In genomic region chr20:49990310-49990720, GRCh38 we compare ENCODE assay signal across 10 cellular contexts. TPM values are rescaled to one million over a fixed set of nuclear protein-coding genes. Genes with fewer than 3 reads are reported as not detected.
DNase-seq lines count a peak whose midpoint lies in the region; ATAC-seq and TF ChIP-seq lines count a peak whose summit lies in the region.
"Had no signal": no experiment of that assay in that cellular context is flagged by ENCODE, and none has a peak within 500 bp of the region (broad histone marks: within the 10 kb centered on the region; RNA-seq: fewer than 3 reads in every experiment).

No MANE protein-coding gene starts in this region.

- H3K27me3 ChIP-seq in RWPE2 (ENCODE audit: insufficient read depth, poor library complexity, severe bottlenecking) (no peaks in the 10 kb centered on the region), gastroesophageal sphincter (no peaks in the 10 kb centered on the region)

- no peak overlapping the region for H3K4me3 Mint-ChIP-seq in osteocyte (ENCODE audit: unreplicated experiment)

- peak; percentile 41 for DNase-seq in AG10803 (ENCODE audit: low read depth)
- no peak for DNase-seq in RWPE2 (ENCODE audit: low spot score)
- no peak for DNase-seq in osteocyte (ENCODE audit: extremely low spot score, unreplicated experiment)
- no peak for DNase-seq in RKO (ENCODE audit: low spot score)
- DNase-seq in iPS-NIHi11 (ENCODE audit: low spot score) = no peak
- DNase-seq: activated CD4-positive, alpha-beta T cell treated with anti-CD3 and anti-CD28 coated beads, Interleukin-2, amount 50 U/mL, for 1 hour had no signal

- 0 out of 3 replicates have a peak, but pooled peaks have one; percentile 11 for ATAC-seq in RWPE2 (ENCODE audit: low read depth)
- no peak for ATAC-seq in gastroesophageal sphincter
- no peak for ATAC-seq in GM19452 (IDR thresholded peaks at IDR 0.05; ENCODE audit: unreplicated experiment)
- ATAC-seq in GM21576 (IDR thresholded peaks at IDR 0.05; ENCODE audit: unreplicated experiment) = no peak

- H3K4me1 Mint-ChIP-seq in osteocyte (ENCODE audit: unreplicated experiment) = peaks cover 59% of the 10 kb centered on the region

- H3K9me3 ChIP-seq in RWPE2 (ENCODE audit: severe bottlenecking) = no peaks in the 10 kb centered on the region
- no peaks in the 10 kb centered on the region for H3K9me3 ChIP-seq in gastroesophageal sphincter

- no peaks in the 10 kb centered on the region for H3K27me3 Mint-ChIP-seq in osteocyte (ENCODE audit: unreplicated experiment)

- 0 out of 2 replicates have a peak, but pooled peaks have one; percentile 3 for TF ChIP-seq CTCF in AG10803 (conservative IDR thresholded peaks at IDR 0.05; ENCODE audit: low read length)
- no peak for TF ChIP-seq CTCF in RWPE2 (IDR thresholded peaks at IDR 0.05; ENCODE audit: poor library complexity, severe bottlenecking)
- no peak for TF ChIP-seq CTCF in gastroesophageal sphincter (IDR thresholded peaks at IDR 0.05)
- no peak for TF ChIP-seq CTCF in osteocyte (IDR thresholded peaks at IDR 0.05)

- H3K36me3 ChIP-seq in RWPE2 (ENCODE audit: low read depth) = no peaks in the 10 kb centered on the region
- H3K36me3 ChIP-seq in gastroesophageal sphincter = peaks cover 0 to 8% of the 10 kb centered on the region in 2 donors

- peak overlapping the region; percentile 91 for H3K27ac Mint-ChIP-seq in osteocyte (ENCODE audit: unreplicated experiment)

- no peak overlapping the region for H3K27ac ChIP-seq in RWPE2 (ENCODE audit: poor library complexity, severe bottlenecking)
- H3K27ac ChIP-seq in gastroesophageal sphincter = peak overlapping the region in 3 of 4 donors; percentile 73 to 80 (median 78)
- H3K27ac ChIP-seq: C4-2B had no signal

- H3K4me3 ChIP-seq in AG10803 (ENCODE audit: low read length) (no peak overlapping the region), RWPE2 (ENCODE audit: severe bottlenecking) (no peak overlapping the region), gastroesophageal sphincter (no peak overlapping the region)

- 23 to 54% methylated on average over 6 to 7 of the region's 7 CpGs for WGBS in gastroesophageal sphincter (ENCODE audit: low coverage in 1 of 2), 2 donors

- peaks cover 24% of the 10 kb centered on the region for H3K36me3 Mint-ChIP-seq in osteocyte (ENCODE audit: unreplicated experiment)

- H3K4me1 ChIP-seq in RWPE2 (ENCODE audit: insufficient read depth, poor library complexity, severe bottlenecking) = peaks cover 8% of the 10 kb centered on the region
- H3K4me1 ChIP-seq in gastroesophageal sphincter = peaks cover 0 to 64% (median 25%) of the 10 kb centered on the region in 3 donors

- no peak for TF ChIP-seq POLR2A in gastroesophageal sphincter (IDR thresholded peaks at IDR 0.05)

- no peak for TF ChIP-seq EP300 in gastroesophageal sphincter (IDR thresholded peaks at IDR 0.05)

- H3K9me3 Mint-ChIP-seq in osteocyte (ENCODE audit: unreplicated experiment) = no peaks in the 10 kb centered on the region

RNA-seq across cellular contexts. Expression of gene SNAI1, which starts 7.5 kb away (rescaled TPM):
- 1 to 10 TPM in 3 of 4 donors, under 1 TPM in 1; 0.79 to 2.6 (median 1.2) TPM for total RNA-seq in gastroesophageal sphincter
- total RNA-seq in osteocyte = 13.0 and 13.4 TPM in 2 replicates

RNA-seq across cellular contexts. Expression of gene RNF114, which starts 54.1 kb away (rescaled TPM):
- total RNA-seq in gastroesophageal sphincter (100 to 1,000 TPM in 2 of 4 donors, 10 to 100 TPM in 2; 80.3 to 109 (median 101) TPM), osteocyte (64.9 and 65.1 TPM in 2 replicates)
